In genomic region chr10:87930141-87930540, GRCh38 we compare ENCODE assay signal across 18 cellular contexts.
"Had no signal": no experiment of that assay in that cellular context is flagged by ENCODE, and none has a peak within 500 bp of the region (broad histone marks: within the 10 kb centered on the region; RNA-seq: fewer than 3 reads in every experiment).

No MANE protein-coding gene starts in this region.

- H3K4me3 ChIP-seq: body of pancreas, cardiac muscle cell, heart right ventricle, lung, upper lobe of left lung had no signal

- H3K27ac Mint-ChIP-seq: activated CD4-positive, alpha-beta T cell treated with anti-CD3 and anti-CD28 coated beads, Interleukin-2, amount 10 ng/mL, durations not matched to agents 24 days and 14 days; endodermal cell had no signal

- DNase-seq: activated CD4-positive, alpha-beta T cell treated with anti-CD3 and anti-CD28 coated beads, Interleukin-2, amount 10 ng/mL, durations not matched to agents 24 days and 14 days; activated gamma-delta T cell treated with Interleukin-2 at 50 U/mL for 16 hours; activated T-cell treated with anti-CD3 and anti-CD28 coated beads, Interleukin-2, amount 50 U/mL, for 1 hour; anterior cingulate cortex; body of pancreas; cortex of kidney; endodermal cell; heart right ventricle; naive thymus-derived CD4-positive, alpha-beta T cell; stimulated activated CD4-positive, alpha-beta T cell treated with anti-CD3 and anti-CD28 coated beads, Interleukin-12 subunit alpha, Interleukin-12 subunit beta, amount 100 ng/mL, for 4 hours; stimulated activated CD4-positive, alpha-beta T cell treated with anti-CD3 and anti-CD28 coated beads, Interleukin-4, amount 100 ng/mL, for 4 hours; stimulated activated naive CD8-positive, alpha-beta T cell treated with anti-CD3 and anti-CD28 coated beads, Interleukin-15, Interleukin-2, amounts not matched to agents 100 U/mL and 50 U/mL, for 24 hours; upper lobe of left lung had no signal

- ATAC-seq: body of pancreas; heart right ventricle; naive thymus-derived CD4-positive, alpha-beta T cell; stimulated activated naive CD8-positive, alpha-beta T cell treated with anti-CD3 and anti-CD28 coated beads, Interleukin-15, Interleukin-2, amounts not matched to agents 100 U/mL and 50 U/mL, for 24 hours had no signal

- H3K9me3 Mint-ChIP-seq: activated CD4-positive, alpha-beta T cell treated with anti-CD3 and anti-CD28 coated beads, Interleukin-2, amount 10 ng/mL, durations not matched to agents 24 days and 14 days; activated naive CD4-positive, alpha-beta T cell treated with anti-CD3 and anti-CD28 coated beads, Interleukin-2, amount 50 U/mL, for 24 hours; endodermal cell; naive thymus-derived CD4-positive, alpha-beta T cell; neural crest cell had no signal

- H3K27ac ChIP-seq: body of pancreas, cardiac muscle cell, upper lobe of left lung had no signal

- H3K9me3 ChIP-seq: body of pancreas, heart right ventricle, upper lobe of left lung had no signal

- FAIRE-seq: keratinocyte had no signal

- H3K4me3 Mint-ChIP-seq: activated CD4-positive, alpha-beta T cell treated with anti-CD3 and anti-CD28 coated beads, Interleukin-2, amount 10 ng/mL, durations not matched to agents 24 days and 14 days; activated naive CD4-positive, alpha-beta T cell treated with anti-CD3 and anti-CD28 coated beads, Interleukin-2, amount 50 U/mL, for 24 hours; endodermal cell; neural crest cell had no signal

- H3K27me3 ChIP-seq: body of pancreas, cardiac muscle cell, heart right ventricle, upper lobe of left lung had no signal

- H3K27me3 Mint-ChIP-seq: activated CD4-positive, alpha-beta T cell treated with anti-CD3 and anti-CD28 coated beads, Interleukin-2, amount 10 ng/mL, durations not matched to agents 24 days and 14 days; activated naive CD4-positive, alpha-beta T cell treated with anti-CD3 and anti-CD28 coated beads, Interleukin-2, amount 50 U/mL, for 24 hours; naive thymus-derived CD4-positive, alpha-beta T cell had no signal
